In genomic region chr16:89444151-89444723, GRCh38 we compare ENCODE assay signal across 11 cellular contexts. TPM values are rescaled to one million over a fixed set of nuclear protein-coding genes. Genes with fewer than 3 reads are reported as not detected.
DNase-seq lines count a peak whose midpoint lies in the region; ATAC-seq, FAIRE-seq and TF ChIP-seq lines count a peak whose summit lies in the region.
"Had no signal": no experiment of that assay in that cellular context is flagged by ENCODE, and none has a peak within 500 bp of the region (broad histone marks: within the 10 kb centered on the region; RNA-seq: fewer than 3 reads in every experiment).

No MANE protein-coding gene starts in this region.

- H3K4me3 ChIP-seq in A549 (no peak overlapping the region), DND-41 (ENCODE audit: low read depth in 1 of 2, low read length in 2 of 2) (no peak overlapping the region), mesodermal cell (ENCODE audit: extremely low read depth, insufficient read depth, low read length, poor library complexity, severe bottlenecking) (no peak overlapping the region), mesendoderm (ENCODE audit: low read length) (no peak overlapping the region)
- H3K4me3 ChIP-seq: GM23248, SJSA1 had no signal

- H3K4me2 ChIP-seq in A549 (peak overlapping the region; percentile 72), DND-41 (ENCODE audit: insufficient read depth, low read length) (peak overlapping the region; percentile 41; the same call in 1 of the 2 replicates), mesendoderm (ENCODE audit: low read length) (no peak overlapping the region)

- CTCF ChIA-PET in A549 (lab: Yijun Ruan, JAX) = interaction anchor here (0.9 to 1.2 kb wide), 4 partner anchors 18 to 33 kb away, joined by 3 read pairs; no protein-coding TSS in a partner anchor
- CTCF ChIA-PET in activated CD8-positive, alpha-beta T cell treated with anti-CD3 and anti-CD28 coated beads, Interleukin-2, amount 10 ng/mL, durations not matched to agents 7 days and 5 days (lab: Charles Lee) = interaction anchor here (0.7 kb wide), 1 partner anchor 39 kb away, joined by 3 read pairs; no protein-coding TSS in a partner anchor

- peak overlapping the region; percentile 22 for H3K27ac Mint-ChIP-seq in activated CD8-positive, alpha-beta T cell treated with anti-CD3 and anti-CD28 coated beads, Interleukin-2, amount 10 ng/mL, durations not matched to agents 7 days and 5 days

- TF ChIP-seq RAD21 in A549 (conservative IDR thresholded peaks at IDR 0.05 in 1 of 2, IDR thresholded peaks at IDR 0.05 in 1 of 2) = no peak

- POLR2A ChIA-PET in A549 (lab: Yijun Ruan, JAX) = no interaction called here
- POLR2A ChIA-PET in activated CD8-positive, alpha-beta T cell treated with anti-CD3 and anti-CD28 coated beads, Interleukin-2, amount 10 ng/mL, durations not matched to agents 7 days and 5 days (lab: Charles Lee) = interaction anchor here (0.6 kb wide), 1 partner anchor 24 kb away, joined by 3 read pairs; no protein-coding TSS in a partner anchor

- H3K27ac ChIP-seq in A549 = peak overlapping the region in 1 of 2 experiments; percentile 60; a peak in 2 of 6 replicates
- H3K27ac ChIP-seq in DND-41 (ENCODE audit: low read length) = peak overlapping the region; percentile 62
- H3K27ac ChIP-seq in mesodermal cell (ENCODE audit: low read depth, low read length, severe bottlenecking) = peak overlapping the region; percentile 81
- H3K27ac ChIP-seq in mesendoderm (ENCODE audit: low read depth, low read length) = no peak overlapping the region
- H3K27ac ChIP-seq: SJSA1 had no signal

- no peaks in the 10 kb centered on the region for H3K27me3 Mint-ChIP-seq in activated CD8-positive, alpha-beta T cell treated with anti-CD3 and anti-CD28 coated beads, Interleukin-2, amount 10 ng/mL, durations not matched to agents 7 days and 5 days (ENCODE audit: low read depth)

- H2AK5ac ChIP-seq in mesendoderm (ENCODE audit: low read length) = no peak overlapping the region

- no peak overlapping the region for H3K23ac ChIP-seq in mesendoderm (ENCODE audit: low read length)

- H4K5ac ChIP-seq in mesendoderm (ENCODE audit: low read length) = no peak overlapping the region

- no peak overlapping the region for H2AFZ ChIP-seq in DND-41 (ENCODE audit: low read depth, low read length)
- H2AFZ ChIP-seq: GM23248 had no signal

- TF ChIP-seq POLR2A in A549 (IDR thresholded peaks at IDR 0.05; ENCODE audit: low read length) = no peak

- H4K20me1 ChIP-seq in DND-41 (ENCODE audit: insufficient read depth, low read length) = peaks cover 98% of the 10 kb centered on the region

- peaks cover 100% of the 10 kb centered on the region for H3K79me2 ChIP-seq in DND-41 (ENCODE audit: insufficient read depth, low read length)
- H3K79me2 ChIP-seq in mesendoderm (ENCODE audit: control insufficient read depth, insufficient read depth, low read length) = peaks cover 94% of the 10 kb centered on the region

- H3K4ac ChIP-seq in mesendoderm (ENCODE audit: low read depth, low read length) = no peak overlapping the region

- peaks cover 24% of the 10 kb centered on the region for H3K79me1 ChIP-seq in mesendoderm (ENCODE audit: low read length)

- H4K8ac ChIP-seq in mesendoderm (ENCODE audit: low read depth, low read length) = no peak overlapping the region

- peaks cover 95% of the 10 kb centered on the region for H3K4me1 Mint-ChIP-seq in activated CD8-positive, alpha-beta T cell treated with anti-CD3 and anti-CD28 coated beads, Interleukin-2, amount 10 ng/mL, durations not matched to agents 7 days and 5 days (ENCODE audit: low read depth)

- TF ChIP-seq CTCF in A549 (IDR thresholded peaks at IDR 0.05) (no peak), DND-41 (IDR thresholded peaks at IDR 0.05; ENCODE audit: borderline replicate concordance, extremely low read depth, low read length, poor library complexity, severe bottlenecking) (no peak)

- no peak overlapping the region for H2BK15ac ChIP-seq in mesendoderm (replicated peaks; ENCODE audit: low read depth)

- H3K27me3 ChIP-seq in DND-41 (ENCODE audit: insufficient read depth, low read length, poor library complexity) (no peaks in the 10 kb centered on the region), mesendoderm (ENCODE audit: insufficient read depth, low read length, poor library complexity) (no peaks in the 10 kb centered on the region)
- H3K27me3 ChIP-seq: SJSA1 had no signal

- H3K9me3 Mint-ChIP-seq in activated CD8-positive, alpha-beta T cell treated with anti-CD3 and anti-CD28 coated beads, Interleukin-2, amount 10 ng/mL, durations not matched to agents 7 days and 5 days (ENCODE audit: insufficient read depth) = no peaks in the 10 kb centered on the region

- H3K36me3 Mint-ChIP-seq in activated CD8-positive, alpha-beta T cell treated with anti-CD3 and anti-CD28 coated beads, Interleukin-2, amount 10 ng/mL, durations not matched to agents 7 days and 5 days (ENCODE audit: low read depth) = peaks cover 25% of the 10 kb centered on the region

- H2BK5ac ChIP-seq in mesendoderm (ENCODE audit: low read length) = no peak overlapping the region

- peaks cover 25% of the 10 kb centered on the region for H3K36me3 ChIP-seq in DND-41 (ENCODE audit: insufficient read depth, low read length)
- H3K36me3 ChIP-seq in mesodermal cell (ENCODE audit: control insufficient read depth, insufficient read depth, low read length) = peaks cover 10% of the 10 kb centered on the region
- no peaks in the 10 kb centered on the region for H3K36me3 ChIP-seq in mesendoderm (ENCODE audit: control insufficient read depth, insufficient read depth, low read length)

- H3K18ac ChIP-seq in mesendoderm (ENCODE audit: low read length) = no peak overlapping the region

- H3K4me1 ChIP-seq in A549 (peaks cover 81% of the 10 kb centered on the region), DND-41 (ENCODE audit: insufficient read depth, low read length) (peaks cover 59% of the 10 kb centered on the region), mesodermal cell (ENCODE audit: control insufficient read depth, insufficient read depth, low read length, poor library complexity, severe bottlenecking) (peaks cover 37% of the 10 kb centered on the region), mesendoderm (ENCODE audit: control insufficient read depth, low read depth, low read length) (peaks cover 15% of the 10 kb centered on the region)

- H2BK120ac ChIP-seq in mesendoderm (ENCODE audit: low read depth, low read length) = no peak overlapping the region

- H3K9me3 ChIP-seq in A549 (no peaks in the 10 kb centered on the region), DND-41 (ENCODE audit: insufficient read depth, low read length, severe bottlenecking) (no peaks in the 10 kb centered on the region), mesodermal cell (ENCODE audit: control insufficient read depth, low read length) (no peaks in the 10 kb centered on the region)
- H3K9me3 ChIP-seq: SJSA1 had no signal

- WGBS in A549 (ENCODE audit: missing lambda C conversion rate) = 73% methylated on average over 8 of the region's 8 CpGs
- WGBS in mesodermal cell (ENCODE audit: insufficient coverage in 2 of 2), 2 experiments = 86 to 100% methylated on average over 1 of the region's 8 CpGs
- WGBS in mesendoderm (ENCODE audit: extremely low coverage, insufficient coverage, low lambda C conversion rate) = no CpG with 5 or more reads among the region's 8 CpGs

- FAIRE-seq in A549 (lab: Jason Lieb, UNC) = no peak

- H3K9ac ChIP-seq in DND-41 (ENCODE audit: low read depth, low read length) (peak overlapping the region; percentile 21; the same call in 1 of the 2 replicates), mesendoderm (ENCODE audit: low read length) (no peak overlapping the region)

- no peak for TF ChIP-seq EP300 in A549 (IDR thresholded peaks at IDR 0.05)

- H3K4me3 Mint-ChIP-seq in activated CD8-positive, alpha-beta T cell treated with anti-CD3 and anti-CD28 coated beads, Interleukin-2, amount 10 ng/mL, durations not matched to agents 7 days and 5 days = no peak overlapping the region

- ATAC-seq in A549 (no peak), DND-41 (ENCODE audit: insufficient read depth, low read depth) (peak; percentile 92)
- ATAC-seq in activated CD8-positive, alpha-beta T cell treated with anti-CD3 and anti-CD28 coated beads, Interleukin-2, amount 10 ng/mL, durations not matched to agents 7 days and 5 days = no peak

- H3K56ac ChIP-seq in mesendoderm (ENCODE audit: low read length) = no peak overlapping the region

- no peak for DNase-seq in A549 (ENCODE audit: low read depth in 1 of 2, low spot score in 1 of 2)
- DNase-seq in DND-41 = peak; percentile 78
- no peak for DNase-seq in activated CD8-positive, alpha-beta T cell treated with anti-CD3 and anti-CD28 coated beads, Interleukin-2, amount 10 ng/mL, durations not matched to agents 7 days and 5 days
- no peak for DNase-seq in GM03348 (ENCODE audit: low spot score)
- no peak for DNase-seq in mesendoderm
- DNase-seq in globus pallidus (ENCODE audit: low spot score) = no peak
- DNase-seq in cerebellum (ENCODE audit: low spot score) = no peak
- DNase-seq: GM23248, NCI-H187 treated with DMSO at 0.1 percent for 48 hours had no signal

TF ChIP-seq in A549, 52 proteins besides CTCF, POLR2A, EP300 and RAD21 (continues in another document):
- TF ChIP-seq FOSB (CRISPR knock-in tag; IDR thresholded peaks at IDR 0.05) = no peak
- no peak for TF ChIP-seq USF2 (IDR thresholded peaks at IDR 0.05)
- TF ChIP-seq EHMT2 (IDR thresholded peaks at IDR 0.05; ENCODE audit: low read depth) = no peak

RNA-seq across cellular contexts. Expression of gene ANKRD11, which starts 46.1 kb away (rescaled TPM):
- polyA plus RNA-seq in A549 (2011; rRNA removed) = 54.9 and 57.4 TPM in 2 replicates
- 56.7 and 61.7 TPM in 2 replicates for polyA plus RNA-seq in A549 (2012; cell fraction: cytosol; rRNA removed)
- polyA plus RNA-seq in A549 (2012; cell fraction: nucleus; rRNA removed) = 130 and 154 TPM in 2 replicates
- 50.4 to 56.7 TPM (median 53.6 TPM) in 3 replicates for polyA plus RNA-seq in A549 (2017; fragmentation: RNase III; extraction: RNeasy Plus Mini Kit Qiagen cat#74134 plus additional on column Dnase treatment)
- 43.6 and 69.7 TPM in 2 replicates for polyA minus RNA-seq in A549 (2011; rRNA and poly(A)+ RNA removed)
- 100 to 1,000 TPM; 157 to 175 TPM for total RNA-seq in activated CD8-positive, alpha-beta T cell treated with anti-CD3 and anti-CD28 coated beads, Interleukin-2, amount 10 ng/mL, durations not matched to agents 7 days and 5 days
- polyA plus RNA-seq in mesodermal cell (2013, experiment 1 of 2) = 97.2 TPM
- polyA plus RNA-seq in mesodermal cell (2013, experiment 2 of 2) = 73.2 TPM
- polyA plus RNA-seq in mesendoderm (2013, experiment 1 of 2) = 92.2 TPM
- 93.3 TPM for polyA plus RNA-seq in mesendoderm (2013, experiment 2 of 2)
- 49.4 TPM for total RNA-seq in cerebellum
